ENCODE assay signal across 8 cellular contexts in genomic region chr19:23273594-23274412, GRCh38. TPM values are rescaled to one million over a fixed set of nuclear protein-coding genes. Genes with fewer than 3 reads are reported as not detected.
A peak's percentile ranks its signal among the peaks of the same experiment; 100 is the strongest.
DNase-seq lines count a peak whose midpoint lies in the region; ATAC-seq and TF ChIP-seq lines count a peak whose summit lies in the region.

No MANE protein-coding gene starts in this region.

- no peaks in the 10 kb centered on the region for H3F3A ChIP-seq in DOHH2 (ENCODE audit: control insufficient read depth, insufficient read depth)
- no peaks in the 10 kb centered on the region for H3F3A ChIP-seq in GM23248 (ENCODE audit: insufficient read depth)

- peak overlapping the region; percentile 93 for H3K4me3 Mint-ChIP-seq in activated naive CD4-positive, alpha-beta T cell treated with anti-CD3 and anti-CD28 coated beads for 36 hours

- peak overlapping the region; percentile 85 for H3K9ac ChIP-seq in GM23248

- H3K4me1 ChIP-seq in DOHH2 (ENCODE audit: control insufficient read depth, low read length) (peaks cover 12% of the 10 kb centered on the region), GM23248 (ENCODE audit: insufficient read depth) (no peaks in the 10 kb centered on the region), gastroesophageal sphincter (peaks cover 0 to 20% (median 4%) of the 10 kb centered on the region in 3 donors), neutrophil (ENCODE audit: control insufficient read depth in 1 of 2, insufficient read depth in 1 of 2, low read depth in 1 of 2, low read length in 1 of 2) (peaks cover 7 to 9% of the 10 kb centered on the region in 2 experiments)

- H3K27ac Mint-ChIP-seq in activated naive CD4-positive, alpha-beta T cell treated with anti-CD3 and anti-CD28 coated beads for 36 hours, result peak overlapping the region; percentile 92

- TF ChIP-seq CTCF in DOHH2 (IDR thresholded peaks at IDR 0.05; ENCODE audit: low read depth, low read length, poor library complexity, severe bottlenecking), result peak; percentile 23
- TF ChIP-seq CTCF in LNCAP (IDR thresholded peaks at IDR 0.05), result peak; percentile 30; the same call in 1 of the 2 replicates
- TF ChIP-seq CTCF in gastroesophageal sphincter (IDR thresholded peaks at IDR 0.05), result peak in 1 of 4 experiments; percentile 20
- TF ChIP-seq CTCF in neutrophil (IDR thresholded peaks at IDR 0.05), result no peak

- H3K4me3 ChIP-seq in DOHH2 (ENCODE audit: low read length), result peak overlapping the region; percentile 100
- peak overlapping the region; percentile 91 for H3K4me3 ChIP-seq in GM23248
- H3K4me3 ChIP-seq in gastroesophageal sphincter, result peak overlapping the region; percentile 80 to 84
- H3K4me3 ChIP-seq in neutrophil (ENCODE audit: low read depth in 1 of 2, low read length in 1 of 2), result peak overlapping the region; percentile 64 to 69

- peak; percentile 93 for DNase-seq in GM23248
- DNase-seq in SIG-M5 treated with dmso at 0.1 percent for 504 hours (lab: John Stamatoyannopoulos, UW; ENCODE audit: unreplicated experiment), result peak; percentile 81
- DNase-seq in activated naive CD4-positive, alpha-beta T cell treated with anti-CD3 and anti-CD28 coated beads for 36 hours, result peak; percentile 96
- DNase-seq in superior temporal gyrus (ENCODE audit: extremely low spot score), result peak; percentile 96

- no peak for TF ChIP-seq EP300 in gastroesophageal sphincter (IDR thresholded peaks at IDR 0.05)

- H3K9me3 Mint-ChIP-seq in activated naive CD4-positive, alpha-beta T cell treated with anti-CD3 and anti-CD28 coated beads for 36 hours, result no peaks in the 10 kb centered on the region

- in situ Hi-C loops in GM23248 (cut with MboI), result no loop called here

- peaks cover 28% of the 10 kb centered on the region for H3K4me1 Mint-ChIP-seq in activated naive CD4-positive, alpha-beta T cell treated with anti-CD3 and anti-CD28 coated beads for 36 hours (ENCODE audit: low read depth)

- H3K27ac ChIP-seq in DOHH2 (ENCODE audit: low read depth, low read length) (peak overlapping the region; percentile 55), GM23248 (peak overlapping the region; percentile 49), gastroesophageal sphincter (peak overlapping the region; percentile 69 to 94 (median 92)), neutrophil (peak overlapping the region; percentile 32)

- H3K36me3 ChIP-seq in DOHH2 (ENCODE audit: control insufficient read depth, low read length) (peaks cover 33% of the 10 kb centered on the region), GM23248 (ENCODE audit: low read depth) (no peaks in the 10 kb centered on the region; the same call in 1 of the 2 replicates), gastroesophageal sphincter (peaks cover 0 to 29% of the 10 kb centered on the region in 2 donors), neutrophil (peaks cover 5% of the 10 kb centered on the region)

- H3K9me3 ChIP-seq in DOHH2 (ENCODE audit: control insufficient read depth, insufficient read depth, low read length) (no peaks in the 10 kb centered on the region), GM23248 (ENCODE audit: low read depth) (no peaks in the 10 kb centered on the region), gastroesophageal sphincter (no peaks in the 10 kb centered on the region), neutrophil (no peaks in the 10 kb centered on the region)

- peak; percentile 59 to 64 for TF ChIP-seq POLR2A in gastroesophageal sphincter (IDR thresholded peaks at IDR 0.05)

- CTCF ChIA-PET in activated naive CD4-positive, alpha-beta T cell treated with anti-CD3 and anti-CD28 coated beads for 36 hours (lab: Charles Lee), result interaction anchor here (0.6 to 1.2 kb wide), 7 partner anchors 9 to 413 kb away, joined by 3 to 4 read pairs (median 3); partner anchors contain the start of genes ZNF675 and ZNF724

- H3K4me2 ChIP-seq in DOHH2 (ENCODE audit: low read length), result peak overlapping the region; percentile 79
- peak overlapping the region; percentile 73 for H3K4me2 ChIP-seq in GM23248 (ENCODE audit: unreplicated experiment)

- H3K79me2 ChIP-seq in DOHH2 (ENCODE audit: control insufficient read depth, low read length) (peaks cover 32% of the 10 kb centered on the region), GM23248 (ENCODE audit: insufficient read depth) (no peaks in the 10 kb centered on the region)

- WGBS in GM23248 (ENCODE audit: low coverage in 1 of 2, low lambda C conversion rate in 2 of 2, missing lambda C conversion rate in 2 of 2), 2 experiments, result 1 to 3% methylated on average over 46 to 47 of the region's 50 CpGs
- 0 to 1% methylated on average over 10 to 12 of the region's 50 CpGs for WGBS in gastroesophageal sphincter (ENCODE audit: low coverage in 1 of 2), 2 donors

- peak overlapping the region; percentile 94 for H2AFZ ChIP-seq in GM23248

- H3K9me2 ChIP-seq in DOHH2 (replicated peaks; ENCODE audit: control insufficient read depth, low read length) (no peaks in the 10 kb centered on the region), GM23248 (ENCODE audit: insufficient read depth) (no peaks in the 10 kb centered on the region)

- H3K36me3 Mint-ChIP-seq in activated naive CD4-positive, alpha-beta T cell treated with anti-CD3 and anti-CD28 coated beads for 36 hours (ENCODE audit: low read depth), result peaks cover 22% of the 10 kb centered on the region

- intact Hi-C loops in activated naive CD4-positive, alpha-beta T cell treated with anti-CD3 and anti-CD28 coated beads for 36 hours (cut with micrococcal nuclease), result loop anchor here (1.0 to 10.0 kb wide), 8 partner anchors 24 to 758 kb away; partner anchors contain the start of genes ZNF492, ZNF675, ZNF681 and ZNF724

- H3K27me3 ChIP-seq in DOHH2 (ENCODE audit: control insufficient read depth, low read length) (no peaks in the 10 kb centered on the region), GM23248 (replicated peaks; ENCODE audit: insufficient read depth) (no peaks in the 10 kb centered on the region), gastroesophageal sphincter (no peaks in the 10 kb centered on the region), neutrophil (no peaks in the 10 kb centered on the region)

- no peaks in the 10 kb centered on the region for H3K27me3 Mint-ChIP-seq in activated naive CD4-positive, alpha-beta T cell treated with anti-CD3 and anti-CD28 coated beads for 36 hours (ENCODE audit: low read depth)

- ATAC-seq in gastroesophageal sphincter, result peak; percentile 100

- H4K20me1 ChIP-seq in DOHH2 (ENCODE audit: control insufficient read depth, insufficient read depth, low read depth, low read length) (no peaks in the 10 kb centered on the region), GM23248 (ENCODE audit: insufficient read depth) (no peaks in the 10 kb centered on the region)

RNA-seq across cellular contexts. Expression of gene ZNF724, which starts 23.6 kb away (rescaled TPM):
- total RNA-seq in GM23248 (2014; rRNA removed; shearing (Covaris generic)), result 0.76 and 4.3 TPM in 2 replicates
- polyA plus RNA-seq in GM23248 (2016; fragmentation: Nextera tagmentation; extraction: Ambion mirVana), result 1.3 and 1.9 TPM in 2 replicates
- total RNA-seq in activated naive CD4-positive, alpha-beta T cell treated with anti-CD3 and anti-CD28 coated beads for 36 hours, result 10 to 100 TPM; 12.9 to 13.3 TPM
- total RNA-seq in gastroesophageal sphincter, result under 1 TPM in 3 of 4 donors, not detected in 1; 0.57 to 0.94 (median 0.69) TPM

Comparison
In these comparisons a context has a peak if more than half of its experiments do, and no peak if none do; other contexts are left out.
1. Peak in every context shown above with its lines: DNase-seq, ATAC-seq, H3K4me3 ChIP-seq and H3K27ac ChIP-seq.
2. H3K27ac ChIP-seq: peak in every context shown above with its lines; median percentile 92 in gastroesophageal sphincter; 55 in DOHH2; 49 in GM23248; 32 in neutrophil.